1 cellular context compared by ENCODE assay signal in the genomic region with DNA sequence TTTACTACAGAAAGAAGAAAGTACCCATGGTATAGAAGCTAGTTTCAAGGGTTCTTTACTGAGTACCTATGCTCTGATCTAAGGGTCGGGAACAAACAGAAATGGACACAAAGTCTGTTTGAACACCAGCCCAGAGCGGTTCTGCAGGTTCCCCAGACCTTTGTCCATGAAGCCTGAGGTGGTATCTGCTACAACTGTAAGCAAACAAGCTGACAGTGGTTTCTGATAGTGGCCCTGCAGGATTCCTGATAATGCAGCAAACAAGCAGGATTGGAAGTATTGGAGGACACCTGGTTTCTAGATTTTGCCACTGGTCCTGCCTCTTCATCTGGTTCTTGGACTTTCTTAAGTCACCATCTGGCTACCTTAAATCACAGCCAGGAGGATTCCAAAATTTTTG.
TF ChIP-seq lines count a peak whose summit lies in the region.

No MANE protein-coding gene starts in this region.

TF ChIP-seq in liver, 16 proteins besides CTCF, POLR2A, EP300 and RAD21 (continued from another document):
- TF ChIP-seq, protein P1, sequence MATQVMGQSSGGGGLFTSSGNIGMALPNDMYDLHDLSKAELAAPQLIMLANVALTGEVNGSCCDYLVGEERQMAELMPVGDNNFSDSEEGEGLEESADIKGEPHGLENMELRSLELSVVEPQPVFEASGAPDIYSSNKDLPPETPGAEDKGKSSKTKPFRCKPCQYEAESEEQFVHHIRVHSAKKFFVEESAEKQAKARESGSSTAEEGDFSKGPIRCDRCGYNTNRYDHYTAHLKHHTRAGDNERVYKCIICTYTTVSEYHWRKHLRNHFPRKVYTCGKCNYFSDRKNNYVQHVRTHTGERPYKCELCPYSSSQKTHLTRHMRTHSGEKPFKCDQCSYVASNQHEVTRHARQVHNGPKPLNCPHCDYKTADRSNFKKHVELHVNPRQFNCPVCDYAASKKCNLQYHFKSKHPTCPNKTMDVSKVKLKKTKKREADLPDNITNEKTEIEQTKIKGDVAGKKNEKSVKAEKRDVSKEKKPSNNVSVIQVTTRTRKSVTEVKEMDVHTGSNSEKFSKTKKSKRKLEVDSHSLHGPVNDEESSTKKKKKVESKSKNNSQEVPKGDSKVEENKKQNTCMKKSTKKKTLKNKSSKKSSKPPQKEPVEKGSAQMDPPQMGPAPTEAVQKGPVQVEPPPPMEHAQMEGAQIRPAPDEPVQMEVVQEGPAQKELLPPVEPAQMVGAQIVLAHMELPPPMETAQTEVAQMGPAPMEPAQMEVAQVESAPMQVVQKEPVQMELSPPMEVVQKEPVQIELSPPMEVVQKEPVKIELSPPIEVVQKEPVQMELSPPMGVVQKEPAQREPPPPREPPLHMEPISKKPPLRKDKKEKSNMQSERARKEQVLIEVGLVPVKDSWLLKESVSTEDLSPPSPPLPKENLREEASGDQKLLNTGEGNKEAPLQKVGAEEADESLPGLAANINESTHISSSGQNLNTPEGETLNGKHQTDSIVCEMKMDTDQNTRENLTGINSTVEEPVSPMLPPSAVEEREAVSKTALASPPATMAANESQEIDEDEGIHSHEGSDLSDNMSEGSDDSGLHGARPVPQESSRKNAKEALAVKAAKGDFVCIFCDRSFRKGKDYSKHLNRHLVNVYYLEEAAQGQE (IDR thresholded peaks at IDR 0.05) = no peak
- no peak for TF ChIP-seq HNF4G (IDR thresholded peaks at IDR 0.05)
- TF ChIP-seq, protein P2, sequence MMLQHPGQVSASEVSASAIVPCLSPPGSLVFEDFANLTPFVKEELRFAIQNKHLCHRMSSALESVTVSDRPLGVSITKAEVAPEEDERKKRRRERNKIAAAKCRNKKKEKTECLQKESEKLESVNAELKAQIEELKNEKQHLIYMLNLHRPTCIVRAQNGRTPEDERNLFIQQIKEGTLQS (IDR thresholded peaks at IDR 0.05) = no peak
- peak; percentile 69 for TF ChIP-seq SP1 (IDR thresholded peaks at IDR 0.05)
- TF ChIP-seq, protein P3, sequence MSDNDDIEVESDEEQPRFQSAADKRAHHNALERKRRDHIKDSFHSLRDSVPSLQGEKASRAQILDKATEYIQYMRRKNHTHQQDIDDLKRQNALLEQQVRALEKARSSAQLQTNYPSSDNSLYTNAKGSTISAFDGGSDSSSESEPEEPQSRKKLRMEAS (IDR thresholded peaks at IDR 0.05) = no peak
